In genomic region chr4:8428288-8429097, GRCh38 we compare ENCODE assay signal across 8 cellular contexts. TPM values are rescaled to one million over a fixed set of nuclear protein-coding genes. Genes with fewer than 3 reads are reported as not detected.
A peak's percentile ranks its signal among the peaks of the same experiment; 100 is the strongest.
DNase-seq lines count a peak whose midpoint lies in the region; TF ChIP-seq lines count a peak whose summit lies in the region.

No MANE protein-coding gene starts in this region.

- H3K27me3 ChIP-seq in osteoblast (ENCODE audit: insufficient read depth, low read length) = no peaks in the 10 kb centered on the region
- no peaks in the 10 kb centered on the region for H3K27me3 ChIP-seq in thymus (ENCODE audit: control insufficient read depth, insufficient read depth)

- TF ChIP-seq CTCF in GM12864 (IDR thresholded peaks at IDR 0.05; ENCODE audit: low read depth, low read length, missing control alignments) = peak; percentile 65
- peak; percentile 72 for TF ChIP-seq CTCF in HFFc6 (IDR thresholded peaks at IDR 0.05)
- peak; percentile 61 for TF ChIP-seq CTCF in osteoblast (IDR thresholded peaks at IDR 0.05; ENCODE audit: extremely low read depth, low read depth, low read length)

- H3K79me2 ChIP-seq in osteoblast (ENCODE audit: insufficient read depth, low read length) = peaks cover 35% of the 10 kb centered on the region

- DNase-seq in GM12864 (ENCODE audit: low read depth) = no peak
- DNase-seq in HFFc6 = peak; percentile 83
- peak; percentile 76 for DNase-seq in MV-4-11 (lab: John Stamatoyannopoulos, UW)
- peak; percentile 81 for DNase-seq in SK-N-DZ (ENCODE audit: low spot score)
- peak; percentile 89 for DNase-seq in activated naive CD4-positive, alpha-beta T cell treated with anti-CD3 and anti-CD28 coated beads, Interleukin-2, amount 50 U/mL, for 16 hours
- peak; percentile 84 for DNase-seq in globus pallidus (ENCODE audit: low spot score)
- DNase-seq in osteoblast (ENCODE audit: insufficient read length, low spot score, missing footprints) = peak; percentile 96

- H3K36me3 ChIP-seq in osteoblast (ENCODE audit: insufficient read depth, low read length) = no peaks in the 10 kb centered on the region
- H3K36me3 ChIP-seq in thymus (ENCODE audit: control insufficient read depth, insufficient read depth) = no peaks in the 10 kb centered on the region

- H3K27ac Mint-ChIP-seq in HFFc6 = peak overlapping the region; percentile 85

- H2AFZ ChIP-seq in osteoblast (ENCODE audit: low read length) = peak overlapping the region; percentile 91

- WGBS in thymus = 2% methylated on average over 56 of the region's 56 CpGs

- H3K27me3 Mint-ChIP-seq in HFFc6 (ENCODE audit: insufficient read depth) = peaks cover 1% of the 10 kb centered on the region

- H3K9me3 ChIP-seq in osteoblast (ENCODE audit: low read depth, low read length) (no peaks in the 10 kb centered on the region), thymus (ENCODE audit: control insufficient read depth) (no peaks in the 10 kb centered on the region)

- H3K9me3 Mint-ChIP-seq in HFFc6 = no peaks in the 10 kb centered on the region

- H3K4me3 ChIP-seq in GM12864 (ENCODE audit: low read depth, low read length) = peak overlapping the region; percentile 58
- peak overlapping the region; percentile 85 for H3K4me3 ChIP-seq in osteoblast (ENCODE audit: insufficient read depth, low read length)
- peak overlapping the region; percentile 70 for H3K4me3 ChIP-seq in thymus (ENCODE audit: low read length)

- H3K27ac ChIP-seq in osteoblast (ENCODE audit: low read depth, low read length) = peak overlapping the region; percentile 42
- H3K27ac ChIP-seq in thymus (ENCODE audit: low read depth) = no peak overlapping the region

- peak overlapping the region; percentile 94 for H3K4me3 Mint-ChIP-seq in HFFc6

- H3K4me2 ChIP-seq in osteoblast (ENCODE audit: insufficient read depth, low read length) = peak overlapping the region; percentile 93

- H3K4me1 Mint-ChIP-seq in HFFc6 (ENCODE audit: low read depth) = peaks cover 20% of the 10 kb centered on the region

- H3K36me3 Mint-ChIP-seq in HFFc6 (ENCODE audit: low read depth) = no peaks in the 10 kb centered on the region

- H3K4me1 ChIP-seq in osteoblast (ENCODE audit: insufficient read depth, low read length) (peaks cover 9% of the 10 kb centered on the region), thymus (ENCODE audit: control insufficient read depth, insufficient read depth, low read length) (peaks cover 11% of the 10 kb centered on the region)

- H4K20me1 ChIP-seq in osteoblast (ENCODE audit: insufficient read depth, low read length) = peaks cover 6% of the 10 kb centered on the region

RNA-seq across cellular contexts. Expression of gene ACOX3, which starts 12.0 kb away (rescaled TPM):
- total RNA-seq in HFFc6 (2021; fragmentation: NEBNext Ultra II Directional; extraction: Animal tissue kit (Norgen Biotek cat#: 25700)) = 10 to 100 TPM; 18.6 to 23.2 (median 19.9) TPM
- polyA plus RNA-seq in SK-N-DZ (2014; cell fraction: cytosol; rRNA removed) = 10.2 and 10.7 TPM in 2 replicates
- polyA plus RNA-seq in SK-N-DZ (2014; cell fraction: nucleus; rRNA removed) = 8.0 and 12.6 TPM in 2 replicates
- 24.2 and 29.2 TPM in 2 replicates for total RNA-seq in osteoblast
- polyA plus RNA-seq in thymus = 18.1 TPM

RNA-seq across cellular contexts. Expression of gene TRMT44, which starts 12.1 kb away (rescaled TPM):
- 10 to 100 TPM in 3 of 6 experiments, 1 to 10 TPM in 3; 8.8 to 10.7 (median 10.0) TPM for total RNA-seq in HFFc6 (2021; fragmentation: NEBNext Ultra II Directional; extraction: Animal tissue kit (Norgen Biotek cat#: 25700))
- 12.6 and 14.7 TPM in 2 replicates for polyA plus RNA-seq in SK-N-DZ (2014; cell fraction: cytosol; rRNA removed)
- polyA plus RNA-seq in SK-N-DZ (2014; cell fraction: nucleus; rRNA removed) = 26.7 and 31.3 TPM in 2 replicates
- 19.7 and 21.7 TPM in 2 replicates for total RNA-seq in osteoblast
- polyA plus RNA-seq in thymus = 8.4 TPM
